Comparison of ENCODE assay signal across 1 cellular context in the genomic region with DNA sequence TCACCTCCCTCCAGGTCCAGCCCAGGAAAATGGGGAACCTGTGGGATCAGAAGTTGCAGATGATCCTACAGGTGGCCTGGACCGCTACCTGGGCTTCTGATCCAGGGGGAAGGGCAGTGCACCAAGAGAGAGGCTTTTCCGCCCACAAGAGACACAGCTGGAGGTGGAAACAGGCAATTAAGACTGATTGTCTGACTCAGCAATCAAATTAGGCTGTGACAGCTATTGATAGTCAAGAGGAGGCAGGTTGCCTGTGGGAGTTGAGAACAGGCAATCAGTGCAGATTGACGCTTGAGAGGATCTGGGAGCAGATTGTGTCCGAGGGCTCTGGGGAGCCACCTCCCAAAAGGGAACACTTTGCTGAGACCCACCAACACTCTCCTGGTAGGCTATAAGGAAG.
TF ChIP-seq lines count a peak whose summit lies in the region.

No MANE protein-coding gene starts in this region.

TF ChIP-seq in HepG2, 621 proteins besides CTCF, POLR2A, EP300 and RAD21 (continued from another document):
- 0 out of 4 replicates have a peak, but pooled peaks have one; percentile 17 to 23 for TF ChIP-seq MAFK (conservative IDR thresholded peaks at IDR 0.05 in 1 of 2, IDR thresholded peaks at IDR 0.05 in 1 of 2; ENCODE audit: low read length in 2 of 2)
